Comparison of ENCODE assay signal across 9 cellular contexts in the genomic region with DNA sequence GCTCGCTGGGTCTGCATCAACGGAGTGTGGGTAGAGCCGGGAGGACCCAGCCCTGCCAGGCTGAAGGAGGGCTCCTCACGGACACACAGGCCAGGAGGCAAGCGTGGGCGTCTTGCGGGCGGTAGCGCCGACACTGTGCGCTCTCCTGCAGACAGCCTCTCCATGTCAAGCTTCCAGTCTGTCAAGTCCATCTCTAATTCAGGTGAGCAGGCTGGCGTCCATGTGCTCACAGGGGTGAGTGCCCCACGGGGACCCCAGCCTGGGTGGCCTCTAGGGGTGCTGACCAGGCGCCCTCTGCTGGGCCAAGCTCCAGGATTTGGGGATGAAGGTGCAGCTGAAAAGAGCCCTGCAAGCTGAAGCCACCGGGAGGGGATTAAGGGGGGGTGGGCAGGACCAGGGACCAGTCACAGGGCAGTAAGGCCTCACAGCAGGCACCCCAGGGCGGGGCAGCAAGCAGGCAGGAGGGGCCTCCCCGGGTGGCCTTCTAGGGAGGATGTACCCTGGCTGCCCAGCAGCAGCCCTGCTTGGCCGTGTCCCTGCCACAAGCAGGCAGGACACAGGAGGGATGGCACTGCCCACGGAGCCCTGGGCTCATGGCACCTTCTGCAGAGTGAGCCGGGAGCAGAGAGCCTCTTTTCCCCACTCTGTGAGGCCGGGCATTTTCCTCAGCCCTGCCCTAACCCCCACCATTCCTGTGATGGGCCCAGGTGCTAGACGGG. TPM values are rescaled to one million over a fixed set of nuclear protein-coding genes. Genes with fewer than 3 reads are reported as not detected.
"Had no signal": no experiment of that assay in that cellular context is flagged by ENCODE, and none has a peak within 500 bp of the region (broad histone marks: within the 10 kb centered on the region; RNA-seq: fewer than 3 reads in every experiment).

No MANE protein-coding gene starts in this region.

RNA-seq across cellular contexts. Expression of gene CCDC74A, which starts 3.1 kb away (rescaled TPM):
- polyA plus RNA-seq: naive thymus-derived CD4-positive, alpha-beta T cell had no signal

RNA-seq across cellular contexts. Expression of gene TUBA3D, which starts 54.9 kb away (rescaled TPM):
- total RNA-seq: activated CD8-positive, alpha-beta T cell treated with anti-CD3 and anti-CD28 coated beads for 36 hours; activated T-cell treated with anti-CD3 and anti-CD28 coated beads, Interleukin-2, amount 50 U/mL, for 4 hours; ascending aorta; fibroblast of villous mesenchyme; mucosa of gallbladder; naive thymus-derived CD4-positive, alpha-beta T cell; pulmonary artery endothelial cell; T-helper 2 cell treated with Interferon-gamma antibody and Interleukin-4, amounts not matched to agents 100 ng/mL and 5 ng/mL, for 36 hours; urinary bladder had no signal
- polyA plus RNA-seq: naive thymus-derived CD4-positive, alpha-beta T cell; urinary bladder had no signal
